Comparison of ENCODE assay signal across 8 cellular contexts in genomic region chr10:112951349-112952281, GRCh38. TPM values are rescaled to one million over a fixed set of nuclear protein-coding genes. Genes with fewer than 3 reads are reported as not detected.
DNase-seq lines count a peak whose midpoint lies in the region; ATAC-seq and TF ChIP-seq lines count a peak whose summit lies in the region.

No MANE protein-coding gene starts in this region.

- H3K27ac ChIP-seq in adrenal gland (peak overlapping the region; percentile 54 to 97 (median 88)), left ventricle myocardium inferior (replicated peaks) (peak overlapping the region; percentile 92)

- DNase-seq in activated gamma-delta T cell (lab: John Stamatoyannopoulos, UW) (peak; percentile 22), activated gamma-delta T cell treated with Interleukin-2 at 50 U/mL for 16 hours (no peak), SIG-M5 (lab: John Stamatoyannopoulos, UW) (peak; percentile 2), adrenal gland (peak; percentile 59 to 81 (median 63)), left ventricle myocardium inferior (peak; percentile 61), posterior vena cava (ENCODE audit: low spot score) (peak; percentile 86), NCI-H2081 (lab: John Stamatoyannopoulos, UW) (no peak)

- ATAC-seq in GM18858 (IDR thresholded peaks at IDR 0.05; ENCODE audit: unreplicated experiment): no peak

- TF ChIP-seq POLR2A in adrenal gland (IDR thresholded peaks at IDR 0.05): peak in 1 of 2 donors; percentile 27

- 0 to 1% (median 1%) methylated on average over 24 to 68 of the region's 68 CpGs for WGBS in adrenal gland, 4 donors

- intact Hi-C loops in adrenal gland (cut with DNase I): no loop called here
- intact Hi-C loops in left ventricle myocardium inferior (cut with micrococcal nuclease): loop anchor here (10.0 kb wide), 1 partner anchor 83 kb away; no protein-coding TSS in a partner anchor
- intact Hi-C loops in posterior vena cava (cut with DNase I): loop anchor here (5.0 to 10.0 kb wide), 5 partner anchors 53 to 433 kb away; no protein-coding TSS in a partner anchor

- H3K4me3 ChIP-seq in adrenal gland (peak overlapping the region; percentile 27 to 87 (median 80)), left ventricle myocardium inferior (peak overlapping the region; percentile 92)

- TF ChIP-seq CTCF in adrenal gland (IDR thresholded peaks at IDR 0.05) (no peak), left ventricle myocardium inferior (IDR thresholded peaks at IDR 0.05; ENCODE audit: borderline replicate concordance) (no peak)

- H3K9me3 ChIP-seq in adrenal gland (replicated peaks in 1 of 3): no peaks in the 10 kb centered on the region
- no peaks in the 10 kb centered on the region for H3K9me3 ChIP-seq in left ventricle myocardium inferior (replicated peaks)

- H3K27me3 ChIP-seq in adrenal gland (no peaks in the 10 kb centered on the region), left ventricle myocardium inferior (ENCODE audit: low read depth) (no peaks in the 10 kb centered on the region)

- H3K36me3 ChIP-seq in adrenal gland (replicated peaks in 1 of 2) (no peaks in the 10 kb centered on the region), left ventricle myocardium inferior (no peaks in the 10 kb centered on the region)

- H3K4me1 ChIP-seq in adrenal gland (replicated peaks in 1 of 2) (peaks cover 21 to 41% of the 10 kb centered on the region in 2 donors), left ventricle myocardium inferior (peaks cover 64% of the 10 kb centered on the region)

RNA-seq across cellular contexts. Expression of gene TCF7L2, which starts 1.6 kb away (rescaled TPM):
- total RNA-seq in adrenal gland (10 to 100 TPM in 7 of 8 donors, 1 to 10 TPM in 1; 8.7 to 24.7 (median 14.8) TPM), left ventricle myocardium inferior (8.9 TPM), posterior vena cava (10 to 100 TPM; 26.8 to 29.6 TPM)
- 10 to 100 TPM; 10.5 to 23.2 (median 18.6) TPM for polyA plus RNA-seq in adrenal gland

Comparison
In these comparisons a context has a peak if more than half of its experiments do, and no peak if none do; other contexts are left out.
1. DNase-seq: peak in activated gamma-delta T cell (single experiment), SIG-M5 (single experiment), adrenal gland (7 of 7), left ventricle myocardium inferior (single experiment) and posterior vena cava (single experiment); none in activated gamma-delta T cell treated with Interleukin-2 at 50 U/mL for 16 hours (single experiment) and NCI-H2081 (0 of 2).
2. intact Hi-C loops: an anchor here in left ventricle myocardium inferior (10.0 kb wide) and posterior vena cava (5.0 to 10.0 kb wide); none called in adrenal gland.